Comparison of ENCODE assay signal across 19 cellular contexts in genomic region chr7:91247497-91247896, GRCh38. TPM values are rescaled to one million over a fixed set of nuclear protein-coding genes. Genes with fewer than 3 reads are reported as not detected.
"Had no signal": no experiment of that assay in that cellular context is flagged by ENCODE, and none has a peak within 500 bp of the region (broad histone marks: within the 10 kb centered on the region; RNA-seq: fewer than 3 reads in every experiment).

No MANE protein-coding gene starts in this region.

- H3K4me3 ChIP-seq: ascending aorta, breast epithelium, heart right ventricle, pancreas, smooth muscle cell, suprapubic skin, upper lobe of left lung had no signal

- DNase-seq: activated CD4-positive, alpha-beta T cell treated with anti-CD3 and anti-CD28 coated beads, Interleukin-2, amount 50 U/mL, for 4 hours; activated effector memory CD4-positive, alpha-beta T cell treated with anti-CD3 and anti-CD28 coated beads, Interleukin-2, amount 50 U/mL, for 16 hours; activated naive CD4-positive, alpha-beta T cell treated with anti-CD3 and anti-CD28 coated beads, Interleukin-2, amount 50 U/mL, for 16 hours; activated T-cell treated with anti-CD3 and anti-CD28 coated beads, Interleukin-2, amount 50 U/mL, for 72 hours; dermis blood vessel endothelial cell; effector memory CD4-positive, alpha-beta T cell; heart right ventricle; left cardiac atrium; naive thymus-derived CD8-positive, alpha-beta T cell; pancreas; stimulated activated CD4-positive, alpha-beta T cell treated with anti-CD3 and anti-CD28 coated beads, Interleukin-4, amount 100 ng/mL, for 1 hour; stimulated activated naive CD8-positive, alpha-beta T cell treated with anti-CD3 and anti-CD28 coated beads, Interleukin-15, amount 100 ng/mL, for 72 hours; upper lobe of left lung had no signal

- H3K4me2 ChIP-seq: smooth muscle cell had no signal

- H3K27ac ChIP-seq: ascending aorta, breast epithelium, heart right ventricle, pancreas, suprapubic skin, upper lobe of left lung had no signal

- H3K4me1 ChIP-seq: ascending aorta, breast epithelium, heart right ventricle, pancreas, upper lobe of left lung had no signal

- H3K27me3 ChIP-seq: ascending aorta, breast epithelium, heart right ventricle, pancreas, suprapubic skin, upper lobe of left lung had no signal

- H3K36me3 ChIP-seq: ascending aorta, breast epithelium, heart right ventricle, pancreas, suprapubic skin, upper lobe of left lung had no signal

- FAIRE-seq: pancreas, TTC549 had no signal

- ATAC-seq: activated T-cell treated with anti-CD3 and anti-CD28 coated beads, Interleukin-2, amount 50 U/mL, for 72 hours; heart right ventricle; left cardiac atrium; naive thymus-derived CD8-positive, alpha-beta T cell; pancreas; sciatic nerve; stimulated activated naive CD8-positive, alpha-beta T cell treated with anti-CD3 and anti-CD28 coated beads, Interleukin-15, amount 100 ng/mL, for 72 hours had no signal

- H3K9me3 ChIP-seq: ascending aorta, breast epithelium, heart right ventricle, pancreas, suprapubic skin, upper lobe of left lung had no signal

RNA-seq across cellular contexts. Expression of gene FZD1, which starts 16.7 kb away (rescaled TPM):
- total RNA-seq: naive thymus-derived CD8-positive, alpha-beta T cell had no signal
